8 cellular contexts compared by ENCODE assay signal in genomic region chr2:27583390-27583915, GRCh38. TPM values are rescaled to one million over a fixed set of nuclear protein-coding genes. Genes with fewer than 3 reads are reported as not detected.
DNase-seq lines count a peak whose midpoint lies in the region; ATAC-seq and TF ChIP-seq lines count a peak whose summit lies in the region.

No MANE protein-coding gene starts in this region.

- H3K27me3 Mint-ChIP-seq in activated T-helper 1 cell treated with anti-CD3 and anti-CD28 coated beads, Interleukin-12 subunit alpha, Interleukin-12 subunit beta, Interleukin-2, Interleukin-4 antibody, amounts not matched to agents 30 ng/mL and 10 ng/mL and 1 ng/mL, durations not matched to agents 14 hours and 24 hours and 36 hours (ENCODE audit: insufficient read depth) = peaks cover 4% of the 10 kb centered on the region
- no peaks in the 10 kb centered on the region for H3K27me3 Mint-ChIP-seq in stimulated activated naive B cell treated with anti-CD40 and anti-IgM and Interleukin-4, amounts not matched to agents 10 μg/mL and 1 μg/mL and 100 μg/mL, for 72 hours

- peaks cover 3% of the 10 kb centered on the region for H3K9me3 Mint-ChIP-seq in activated T-helper 1 cell treated with anti-CD3 and anti-CD28 coated beads, Interleukin-12 subunit alpha, Interleukin-12 subunit beta, Interleukin-2, Interleukin-4 antibody, amounts not matched to agents 30 ng/mL and 10 ng/mL and 1 ng/mL, durations not matched to agents 14 hours and 24 hours and 36 hours
- peaks cover 2 to 3% of the 10 kb centered on the region in 2 donors for H3K9me3 Mint-ChIP-seq in stimulated activated naive B cell treated with anti-CD40 and anti-IgM and Interleukin-4, amounts not matched to agents 10 μg/mL and 1 μg/mL and 100 μg/mL, for 72 hours

- H3K36me3 ChIP-seq in HAP-1 (replicated peaks) (0 out of 2 replicates have a peak, but pooled peaks cover 3% of the 10 kb centered on the region), iPS-15b (ENCODE audit: control insufficient read depth, insufficient read depth, low read length) (no peaks in the 10 kb centered on the region)

- H3K9ac ChIP-seq in iPS-15b (ENCODE audit: low read depth, low read length) = peak overlapping the region; percentile 89

- H3K4me3 ChIP-seq in AG09309 (ENCODE audit: control insufficient read depth, low read depth, low read length) = peak overlapping the region; percentile 73
- peak overlapping the region; percentile 65 for H3K4me3 ChIP-seq in HAP-1
- peak overlapping the region; percentile 90 for H3K4me3 ChIP-seq in iPS-15b (ENCODE audit: low read depth, low read length)

- H3K27me3 ChIP-seq in HAP-1 (ENCODE audit: low read depth) (no peaks in the 10 kb centered on the region), iPS-15b (ENCODE audit: control insufficient read depth, insufficient read depth, low read length) (peaks cover 11% of the 10 kb centered on the region)

- H3K9me3 ChIP-seq in HAP-1 (no peaks in the 10 kb centered on the region; the same call in 1 of the 2 replicates), iPS-15b (ENCODE audit: control insufficient read depth, insufficient read depth, low read length) (no peaks in the 10 kb centered on the region)

- peaks cover 31% of the 10 kb centered on the region for H3K36me3 Mint-ChIP-seq in activated T-helper 1 cell treated with anti-CD3 and anti-CD28 coated beads, Interleukin-12 subunit alpha, Interleukin-12 subunit beta, Interleukin-2, Interleukin-4 antibody, amounts not matched to agents 30 ng/mL and 10 ng/mL and 1 ng/mL, durations not matched to agents 14 hours and 24 hours and 36 hours (ENCODE audit: low read depth)
- peaks cover 15 to 50% of the 10 kb centered on the region in 2 donors for H3K36me3 Mint-ChIP-seq in stimulated activated naive B cell treated with anti-CD40 and anti-IgM and Interleukin-4, amounts not matched to agents 10 μg/mL and 1 μg/mL and 100 μg/mL, for 72 hours

- H3K4me1 ChIP-seq in HAP-1 (peaks cover 16% of the 10 kb centered on the region), iPS-15b (ENCODE audit: control insufficient read depth, insufficient read depth, low read length) (peaks cover 4% of the 10 kb centered on the region)

- H3K27ac Mint-ChIP-seq in activated T-helper 1 cell treated with anti-CD3 and anti-CD28 coated beads, Interleukin-12 subunit alpha, Interleukin-12 subunit beta, Interleukin-2, Interleukin-4 antibody, amounts not matched to agents 30 ng/mL and 10 ng/mL and 1 ng/mL, durations not matched to agents 14 hours and 24 hours and 36 hours = peak overlapping the region; percentile 79
- H3K27ac Mint-ChIP-seq in stimulated activated naive B cell treated with anti-CD40 and anti-IgM and Interleukin-4, amounts not matched to agents 10 μg/mL and 1 μg/mL and 100 μg/mL, for 72 hours = peak overlapping the region; percentile 96

- H3K4me1 Mint-ChIP-seq in activated T-helper 1 cell treated with anti-CD3 and anti-CD28 coated beads, Interleukin-12 subunit alpha, Interleukin-12 subunit beta, Interleukin-2, Interleukin-4 antibody, amounts not matched to agents 30 ng/mL and 10 ng/mL and 1 ng/mL, durations not matched to agents 14 hours and 24 hours and 36 hours (ENCODE audit: low read depth) = peaks cover 48% of the 10 kb centered on the region
- peaks cover 29 to 49% of the 10 kb centered on the region in 2 donors for H3K4me1 Mint-ChIP-seq in stimulated activated naive B cell treated with anti-CD40 and anti-IgM and Interleukin-4, amounts not matched to agents 10 μg/mL and 1 μg/mL and 100 μg/mL, for 72 hours

- H3K4me3 Mint-ChIP-seq in activated T-helper 1 cell treated with anti-CD3 and anti-CD28 coated beads, Interleukin-12 subunit alpha, Interleukin-12 subunit beta, Interleukin-2, Interleukin-4 antibody, amounts not matched to agents 30 ng/mL and 10 ng/mL and 1 ng/mL, durations not matched to agents 14 hours and 24 hours and 36 hours = peak overlapping the region; percentile 86
- peak overlapping the region; percentile 87 to 94 for H3K4me3 Mint-ChIP-seq in stimulated activated naive B cell treated with anti-CD40 and anti-IgM and Interleukin-4, amounts not matched to agents 10 μg/mL and 1 μg/mL and 100 μg/mL, for 72 hours

- in situ Hi-C loops in HAP-1 (cut with MboI; ENCODE audit: low sequenced_read_pairs) = no loop called here

- intact Hi-C loops in activated T-helper 1 cell treated with anti-CD3 and anti-CD28 coated beads, Interleukin-12 subunit alpha, Interleukin-12 subunit beta, Interleukin-2, Interleukin-4 antibody, amounts not matched to agents 30 ng/mL and 10 ng/mL and 1 ng/mL, durations not matched to agents 14 hours and 24 hours and 36 hours (cut with micrococcal nuclease) = loop anchor here (1.0 to 2.0 kb wide), 5 partner anchors 46 to 155 kb away; partner anchors contain the start of genes CCDC121, GPN1, IFT172 and NRBP1

- DNase-seq in AG09309 (ENCODE audit: low read depth) = no peak
- DNase-seq in HAP-1 (ENCODE audit: low spot score in 2 of 2) = no peak
- no peak for DNase-seq in activated T-helper 1 cell treated with anti-CD3 and anti-CD28 coated beads, Interleukin-12 subunit alpha, Interleukin-12 subunit beta, Interleukin-2, Interleukin-4 antibody, amounts not matched to agents 30 ng/mL and 10 ng/mL and 1 ng/mL, durations not matched to agents 14 hours and 24 hours and 36 hours (ENCODE audit: low spot score)
- DNase-seq in stimulated activated naive B cell treated with anti-CD40 and anti-IgM and Interleukin-4, amounts not matched to agents 10 μg/mL and 1 μg/mL and 100 μg/mL, for 72 hours = no peak
- DNase-seq in COR-L47 (lab: John Stamatoyannopoulos, UW) = no peak
- no peak for DNase-seq in superior temporal gyrus (ENCODE audit: extremely low spot score)
- no peak for DNase-seq in activated CD4-positive, alpha-beta T cell treated with anti-CD3 and anti-CD28 coated beads for 48 hours

- no peak for TF ChIP-seq CTCF in AG09309 (IDR thresholded peaks at IDR 0.05; ENCODE audit: control insufficient read depth, insufficient read depth, low read depth, low read length, missing control alignments)

- peak; percentile 3 to 10 for ATAC-seq in stimulated activated naive B cell treated with anti-CD40 and anti-IgM and Interleukin-4, amounts not matched to agents 10 μg/mL and 1 μg/mL and 100 μg/mL, for 72 hours (replicated peaks)

RNA-seq across cellular contexts. Expression of gene ZNF512, which starts 0.6 kb away (rescaled TPM):
- 24.6 and 25.0 TPM in 2 replicates for total RNA-seq in activated T-helper 1 cell treated with anti-CD3 and anti-CD28 coated beads, Interleukin-12 subunit alpha, Interleukin-12 subunit beta, Interleukin-2, Interleukin-4 antibody, amounts not matched to agents 30 ng/mL and 10 ng/mL and 1 ng/mL, durations not matched to agents 14 hours and 24 hours and 36 hours

RNA-seq across cellular contexts. Expression of gene CCDC121, which starts 45.4 kb away (rescaled TPM):
- total RNA-seq in activated T-helper 1 cell treated with anti-CD3 and anti-CD28 coated beads, Interleukin-12 subunit alpha, Interleukin-12 subunit beta, Interleukin-2, Interleukin-4 antibody, amounts not matched to agents 30 ng/mL and 10 ng/mL and 1 ng/mL, durations not matched to agents 14 hours and 24 hours and 36 hours = 0.66 and 1.3 TPM in 2 replicates

RNA-seq across cellular contexts. Expression of gene GPN1, which starts 45.4 kb away (rescaled TPM):
- total RNA-seq in activated T-helper 1 cell treated with anti-CD3 and anti-CD28 coated beads, Interleukin-12 subunit alpha, Interleukin-12 subunit beta, Interleukin-2, Interleukin-4 antibody, amounts not matched to agents 30 ng/mL and 10 ng/mL and 1 ng/mL, durations not matched to agents 14 hours and 24 hours and 36 hours = 48.3 and 51.0 TPM in 2 replicates
